Comparison of ENCODE assay signal across 18 cellular contexts in the genomic region with DNA sequence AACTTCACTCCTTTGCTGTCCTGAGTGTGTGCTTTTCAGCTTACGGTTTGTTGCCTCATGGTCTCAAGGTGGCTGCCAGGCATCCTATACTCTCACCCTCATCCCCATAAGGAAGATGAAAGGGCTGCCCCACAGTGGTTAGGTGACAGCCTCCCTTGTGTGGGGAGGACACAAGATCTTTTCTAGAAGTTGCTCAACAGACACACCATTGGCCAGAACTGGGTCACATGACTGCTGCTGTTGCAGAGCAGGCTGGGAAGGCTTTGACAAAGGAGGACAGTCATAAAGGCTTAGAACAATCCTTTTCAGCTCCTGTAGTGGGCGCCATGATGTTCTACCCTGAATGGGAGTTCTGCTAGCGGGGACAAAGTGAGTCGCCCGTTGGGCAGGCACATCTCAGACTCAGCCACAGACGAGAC.
DNase-seq lines count a peak whose midpoint lies in the region; ATAC-seq, FAIRE-seq and TF ChIP-seq lines count a peak whose summit lies in the region.
"Had no signal": no experiment of that assay in that cellular context is flagged by ENCODE, and none has a peak within 500 bp of the region (broad histone marks: within the 10 kb centered on the region; RNA-seq: fewer than 3 reads in every experiment).

No MANE protein-coding gene starts in this region.

- peaks cover 2% of the 10 kb centered on the region for H3K4me1 Mint-ChIP-seq in CD14-positive monocyte

- H3K9me3 ChIP-seq in GM23248 (ENCODE audit: low read depth), result no peaks in the 10 kb centered on the region
- no peaks in the 10 kb centered on the region for H3K9me3 ChIP-seq in WERI-Rb-1 (ENCODE audit: severe bottlenecking)
- H3K9me3 ChIP-seq: esophagus muscularis mucosa, prostate gland had no signal

- peaks cover 0 to 8% of the 10 kb centered on the region in 2 donors for H3K36me3 Mint-ChIP-seq in CD14-positive monocyte

- H3K36me3 ChIP-seq in GM23248 (ENCODE audit: low read depth) (no peaks in the 10 kb centered on the region), WERI-Rb-1 (no peaks in the 10 kb centered on the region; the same call in 1 of the 2 replicates)
- H3K36me3 ChIP-seq: esophagus muscularis mucosa, prostate gland had no signal

- no peaks in the 10 kb centered on the region for H4K20me1 ChIP-seq in GM23248 (ENCODE audit: insufficient read depth)
- H4K20me1 ChIP-seq: BLaER1 treated with 17β-estradiol and CSF1 and Interleukin-3, amounts not matched to agents 10 nM and 100 nM had no signal

- no peak overlapping the region for H3K4me3 Mint-ChIP-seq in CD14-positive monocyte
- H3K4me3 Mint-ChIP-seq: dendritic cell treated with granulocyte-macrophage colony-stimulating factor and Interleukin-4, amounts not matched to agents 40 ng/mL and 50 ng/mL, for 4 days had no signal

- H3K9me3 Mint-ChIP-seq in CD14-positive monocyte, result peaks cover 6 to 15% (median 12%) of the 10 kb centered on the region in 7 donors

- no peak overlapping the region for H3K9ac ChIP-seq in GM23248
- H3K9ac ChIP-seq: BLaER1 treated with 17β-estradiol and CSF1 and Interleukin-3, amounts not matched to agents 10 nM and 100 nM had no signal

- no peak overlapping the region for H3K27ac ChIP-seq in GM23248
- H3K27ac ChIP-seq in WERI-Rb-1, result no peak overlapping the region
- H3K27ac ChIP-seq: BLaER1 treated with 17β-estradiol and CSF1 and Interleukin-3, amounts not matched to agents 10 nM and 100 nM; hepatocyte; prostate gland had no signal

- no peaks in the 10 kb centered on the region for H3F3A ChIP-seq in GM23248 (ENCODE audit: insufficient read depth)

- H3K27me3 ChIP-seq in GM23248 (replicated peaks; ENCODE audit: insufficient read depth) (no peaks in the 10 kb centered on the region), WERI-Rb-1 (ENCODE audit: insufficient read depth, low read depth, severe bottlenecking) (no peaks in the 10 kb centered on the region)
- H3K27me3 ChIP-seq: BLaER1 treated with 17β-estradiol and CSF1 and Interleukin-3, amounts not matched to agents 10 nM and 100 nM; esophagus muscularis mucosa; hepatocyte had no signal

- H3K79me2 ChIP-seq in GM23248 (ENCODE audit: insufficient read depth), result no peaks in the 10 kb centered on the region
- H3K79me2 ChIP-seq: hepatocyte had no signal

- in situ Hi-C loops in GM23248 (cut with MboI), result no loop called here

- H3K27ac Mint-ChIP-seq in CD14-positive monocyte, result no peak overlapping the region
- H3K27ac Mint-ChIP-seq: dendritic cell treated with granulocyte-macrophage colony-stimulating factor and Interleukin-4, amounts not matched to agents 40 ng/mL and 50 ng/mL, for 4 days had no signal

- DNase-seq in GM23248 (peak; percentile 26), HT1080 (ENCODE audit: low read depth) (peak; percentile 46), WERI-Rb-1 (no peak), kidney tubule cell (ENCODE audit: low spot score) (peak; percentile 76), CD14-positive monocyte (ENCODE audit: low spot score) (no peak), NCI-H345 treated with DMSO at 0.1 percent for 48 hours (lab: John Stamatoyannopoulos, UW; ENCODE audit: unreplicated experiment) (no peak), frontal cortex (ENCODE audit: low spot score in 2 of 2) (no peak)
- DNase-seq: activated gamma-delta T cell, DMS53, MM.1S, SIG-M5 had no signal

- no peak overlapping the region for H3K4me2 ChIP-seq in GM23248 (ENCODE audit: unreplicated experiment)
- H3K4me2 ChIP-seq: BLaER1 treated with 17β-estradiol and CSF1 and Interleukin-3, amounts not matched to agents 10 nM and 100 nM; hepatocyte had no signal

- H3K4me3 ChIP-seq in GM23248 (no peak overlapping the region), WERI-Rb-1 (ENCODE audit: low read depth, low read length) (no peak overlapping the region)
- H3K4me3 ChIP-seq: BLaER1 treated with 17β-estradiol and CSF1 and Interleukin-3, amounts not matched to agents 10 nM and 100 nM; esophagus muscularis mucosa; hepatocyte; prostate gland had no signal

- TF ChIP-seq CTCF in WERI-Rb-1 (IDR thresholded peaks at IDR 0.05; ENCODE audit: low read depth, low read length) (0 out of 2 replicates have a peak, but pooled peaks have one; percentile 17), CD14-positive monocyte (IDR thresholded peaks at IDR 0.05) (no peak)

- no peaks in the 10 kb centered on the region for H3K9me2 ChIP-seq in GM23248 (ENCODE audit: insufficient read depth)

- peaks cover 14 to 19% (median 14%) of the 10 kb centered on the region in 3 donors for H3K27me3 Mint-ChIP-seq in CD14-positive monocyte (ENCODE audit: low read depth in 3 of 3)

- no peak for ATAC-seq in GM21737 (IDR thresholded peaks at IDR 0.05; ENCODE audit: unreplicated experiment)

- intact Hi-C loops in CD14-positive monocyte (cut with micrococcal nuclease), result no loop called here

- no peak overlapping the region for H2AFZ ChIP-seq in GM23248
- H2AFZ ChIP-seq: hepatocyte had no signal

- H3K4me1 ChIP-seq in GM23248 (ENCODE audit: insufficient read depth), result peaks cover 5% of the 10 kb centered on the region; the same call in 1 of the 2 replicates

- 94 to 98% methylated on average over 6 of the region's 6 CpGs for WGBS in GM23248 (ENCODE audit: low coverage in 1 of 2, low lambda C conversion rate in 2 of 2, missing lambda C conversion rate in 2 of 2), 2 experiments

- no peak for FAIRE-seq in frontal cortex (lab: Jason Lieb, UNC)
- FAIRE-seq: TTC549 had no signal

Comparison
In these comparisons a context has a peak if more than half of its experiments do, and no peak if none do; other contexts are left out.
1. DNase-seq: peak in GM23248 (single experiment), HT1080 (single experiment) and kidney tubule cell (single experiment); none in WERI-Rb-1 (single experiment), CD14-positive monocyte (single experiment), NCI-H345 treated with DMSO at 0.1 percent for 48 hours (single experiment) and frontal cortex (0 of 2).